In the genomic region with DNA sequence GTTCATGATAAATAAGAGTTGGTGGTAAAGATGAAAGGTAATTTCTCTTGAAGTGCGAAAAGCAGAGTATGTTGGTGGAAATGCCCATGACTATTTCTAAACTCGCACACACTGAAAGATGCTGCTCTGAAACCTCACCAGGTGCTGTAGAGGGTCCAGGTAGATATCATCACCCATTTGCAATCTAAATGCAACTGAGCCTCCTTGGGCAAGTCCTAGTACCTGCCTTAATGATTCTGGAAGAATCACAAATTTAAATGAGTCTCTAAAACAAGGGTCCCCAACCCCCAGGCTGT, we compare ENCODE assay signal across 1 cellular context.
TF ChIP-seq lines count a peak whose summit lies in the region.

No MANE protein-coding gene starts in this region.

TF ChIP-seq in WTC11, 78 proteins besides CTCF, POLR2A, EP300 and RAD21 (continued from another document):
- TF ChIP-seq, protein P1, sequence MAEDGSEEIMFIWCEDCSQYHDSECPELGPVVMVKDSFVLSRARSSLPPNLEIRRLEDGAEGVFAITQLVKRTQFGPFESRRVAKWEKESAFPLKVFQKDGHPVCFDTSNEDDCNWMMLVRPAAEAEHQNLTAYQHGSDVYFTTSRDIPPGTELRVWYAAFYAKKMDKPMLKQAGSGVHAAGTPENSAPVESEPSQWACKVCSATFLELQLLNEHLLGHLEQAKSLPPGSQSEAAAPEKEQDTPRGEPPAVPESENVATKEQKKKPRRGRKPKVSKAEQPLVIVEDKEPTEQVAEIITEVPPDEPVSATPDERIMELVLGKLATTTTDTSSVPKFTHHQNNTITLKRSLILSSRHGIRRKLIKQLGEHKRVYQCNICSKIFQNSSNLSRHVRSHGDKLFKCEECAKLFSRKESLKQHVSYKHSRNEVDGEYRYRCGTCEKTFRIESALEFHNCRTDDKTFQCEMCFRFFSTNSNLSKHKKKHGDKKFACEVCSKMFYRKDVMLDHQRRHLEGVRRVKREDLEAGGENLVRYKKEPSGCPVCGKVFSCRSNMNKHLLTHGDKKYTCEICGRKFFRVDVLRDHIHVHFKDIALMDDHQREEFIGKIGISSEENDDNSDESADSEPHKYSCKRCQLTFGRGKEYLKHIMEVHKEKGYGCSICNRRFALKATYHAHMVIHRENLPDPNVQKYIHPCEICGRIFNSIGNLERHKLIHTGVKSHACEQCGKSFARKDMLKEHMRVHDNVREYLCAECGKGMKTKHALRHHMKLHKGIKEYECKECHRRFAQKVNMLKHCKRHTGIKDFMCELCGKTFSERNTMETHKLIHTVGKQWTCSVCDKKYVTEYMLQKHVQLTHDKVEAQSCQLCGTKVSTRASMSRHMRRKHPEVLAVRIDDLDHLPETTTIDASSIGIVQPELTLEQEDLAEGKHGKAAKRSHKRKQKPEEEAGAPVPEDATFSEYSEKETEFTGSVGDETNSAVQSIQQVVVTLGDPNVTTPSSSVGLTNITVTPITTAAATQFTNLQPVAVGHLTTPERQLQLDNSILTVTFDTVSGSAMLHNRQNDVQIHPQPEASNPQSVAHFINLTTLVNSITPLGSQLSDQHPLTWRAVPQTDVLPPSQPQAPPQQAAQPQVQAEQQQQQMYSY (CRISPR knock-in tag; IDR thresholded peaks at IDR 0.05): no peak
- TF ChIP-seq, protein P2, sequence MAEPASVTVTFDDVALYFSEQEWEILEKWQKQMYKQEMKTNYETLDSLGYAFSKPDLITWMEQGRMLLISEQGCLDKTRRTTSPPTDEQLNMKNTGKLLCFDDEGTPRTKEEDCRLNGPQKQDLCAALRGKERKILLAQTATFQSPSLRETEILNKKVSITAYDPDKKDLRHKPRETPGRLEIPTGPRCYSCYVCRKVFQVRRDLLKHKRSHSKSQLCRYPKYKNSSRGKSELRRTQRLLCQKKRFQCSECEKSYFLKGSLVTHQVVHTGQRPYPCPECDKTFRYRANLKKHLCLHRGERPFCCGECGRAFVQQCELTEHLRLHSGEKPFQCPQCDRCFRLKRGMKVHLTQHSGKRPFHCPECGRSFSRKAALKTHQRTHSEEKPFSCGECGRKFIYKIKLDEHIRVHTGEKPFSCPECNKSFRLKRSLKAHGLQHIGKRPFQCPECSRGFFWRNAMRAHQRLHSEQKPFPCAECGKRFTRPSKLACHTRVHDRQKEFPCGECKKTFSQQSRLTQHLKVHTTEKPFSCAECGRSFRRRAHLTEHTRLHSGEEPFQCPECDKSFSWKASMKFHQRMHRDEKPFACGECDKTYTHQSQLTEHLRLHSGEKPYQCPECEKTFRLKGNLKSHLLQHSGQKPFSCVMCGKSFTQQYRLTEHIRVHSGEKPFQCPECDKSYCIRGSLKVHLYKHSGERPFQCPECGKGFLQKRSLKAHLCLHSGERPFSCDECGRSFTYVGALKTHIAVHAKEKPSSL (CRISPR knock-in tag; conservative IDR thresholded peaks at IDR 0.05): no peak
